In the genomic region with DNA sequence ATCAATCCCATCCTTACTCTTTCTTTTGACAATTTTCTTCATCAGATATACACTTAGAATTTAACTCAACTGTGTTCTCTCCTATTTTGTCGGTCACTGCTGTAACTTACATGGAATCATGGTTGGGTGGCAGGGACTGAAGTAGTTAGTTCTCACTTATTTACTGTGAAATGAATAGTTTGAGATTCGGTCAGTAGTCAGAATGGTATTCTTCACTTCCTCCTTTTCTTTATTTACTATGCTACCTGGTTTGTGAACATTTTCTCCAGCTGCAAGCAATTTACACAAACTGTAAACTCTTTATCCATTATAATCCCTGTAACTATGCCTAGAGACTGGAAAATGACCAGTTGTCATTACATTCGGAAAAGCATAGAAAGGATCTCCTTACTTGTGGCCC, we compare ENCODE assay signal across 21 cellular contexts.
DNase-seq lines count a peak whose midpoint lies in the region; ATAC-seq and TF ChIP-seq lines count a peak whose summit lies in the region.
"Had no signal": no experiment of that assay in that cellular context is flagged by ENCODE, and none has a peak within 500 bp of the region (broad histone marks: within the 10 kb centered on the region; RNA-seq: fewer than 3 reads in every experiment).

No MANE protein-coding gene starts in this region.

- peak; percentile 85 for ATAC-seq in GM18499 (IDR thresholded peaks at IDR 0.05; ENCODE audit: insufficient read depth, unreplicated experiment)
- ATAC-seq in GM19372 (IDR thresholded peaks at IDR 0.05; ENCODE audit: low read depth, unreplicated experiment): peak; percentile 77
- ATAC-seq in HG02642 (IDR thresholded peaks at IDR 0.05; ENCODE audit: poor library complexity, unreplicated experiment): peak; percentile 65
- peak; percentile 71 for ATAC-seq in HG03354 (IDR thresholded peaks at IDR 0.05; ENCODE audit: poor library complexity, severe bottlenecking, unreplicated experiment)
- ATAC-seq in HG03571 (IDR thresholded peaks at IDR 0.05; ENCODE audit: unreplicated experiment): no peak
- ATAC-seq in SK-N-SH treated with all-trans-retinoic acid at 6 μM for 48 hours: no peak
- ATAC-seq: lower lobe of right lung; naive thymus-derived CD8-positive, alpha-beta T cell; psoas muscle had no signal

- peaks cover 13% of the 10 kb centered on the region for H3K9me3 Mint-ChIP-seq in nephron progenitor cell
- H3K9me3 Mint-ChIP-seq: activated CD4-positive, alpha-beta T cell treated with anti-CD3 and anti-CD28 coated beads, Interleukin-2, amount 10 ng/mL, durations not matched to agents 24 days and 14 days; activated naive CD4-positive, alpha-beta T cell treated with anti-CD3 and anti-CD28 coated beads for 36 hours had no signal

- no peak for TF ChIP-seq CTCF in nephron progenitor cell (IDR thresholded peaks at IDR 0.05)

- no peak overlapping the region for H3K4me3 Mint-ChIP-seq in nephron progenitor cell
- H3K4me3 Mint-ChIP-seq: activated CD4-positive, alpha-beta T cell treated with anti-CD3 and anti-CD28 coated beads, Interleukin-2, amount 10 ng/mL, durations not matched to agents 24 days and 14 days; activated naive CD4-positive, alpha-beta T cell treated with anti-CD3 and anti-CD28 coated beads for 36 hours; CD4-positive, alpha-beta memory T cell; naive thymus-derived CD8-positive, alpha-beta T cell had no signal

- H3K27ac Mint-ChIP-seq in nephron progenitor cell: no peak overlapping the region
- H3K27ac Mint-ChIP-seq: activated CD4-positive, alpha-beta T cell treated with anti-CD3 and anti-CD28 coated beads, Interleukin-2, amount 10 ng/mL, durations not matched to agents 24 days and 14 days; activated naive CD4-positive, alpha-beta T cell treated with anti-CD3 and anti-CD28 coated beads for 36 hours; CD4-positive, alpha-beta memory T cell; naive thymus-derived CD8-positive, alpha-beta T cell had no signal

- DNase-seq in nephron progenitor cell: no peak
- no peak for DNase-seq in DMS 273 treated with DMSO at 0.1 percent for 48 hours (lab: John Stamatoyannopoulos, UW)
- DNase-seq: activated CD4-positive, alpha-beta T cell treated with anti-CD3 and anti-CD28 coated beads, Interleukin-2, amount 10 ng/mL, durations not matched to agents 24 days and 14 days; activated naive CD4-positive, alpha-beta T cell treated with anti-CD3 and anti-CD28 coated beads for 36 hours; CD4-positive, alpha-beta memory T cell; colonic mucosa; EL; lower lobe of right lung; naive thymus-derived CD8-positive, alpha-beta T cell; NCI-H2029; NCI-H524; psoas muscle; stimulated activated naive CD4-positive, alpha-beta T cell; T1000; trophoblast cell had no signal

- H3K36me3 Mint-ChIP-seq in nephron progenitor cell (ENCODE audit: low read depth): peaks cover 19% of the 10 kb centered on the region
- H3K36me3 Mint-ChIP-seq: CD4-positive, alpha-beta memory T cell had no signal

- H3K4me1 Mint-ChIP-seq in nephron progenitor cell: peaks cover 16% of the 10 kb centered on the region
- H3K4me1 Mint-ChIP-seq: activated CD4-positive, alpha-beta T cell treated with anti-CD3 and anti-CD28 coated beads, Interleukin-2, amount 10 ng/mL, durations not matched to agents 24 days and 14 days; CD4-positive, alpha-beta memory T cell; naive thymus-derived CD8-positive, alpha-beta T cell had no signal

- peaks cover 9% of the 10 kb centered on the region for H3K27me3 Mint-ChIP-seq in nephron progenitor cell (ENCODE audit: low read depth, poor library complexity)
- H3K27me3 Mint-ChIP-seq: activated CD4-positive, alpha-beta T cell treated with anti-CD3 and anti-CD28 coated beads, Interleukin-2, amount 10 ng/mL, durations not matched to agents 24 days and 14 days had no signal

TF ChIP-seq in SK-N-SH treated with all-trans-retinoic acid at 6 μM for 48 hours, 23 proteins besides CTCF, POLR2A, EP300 and RAD21:
- TF ChIP-seq, protein P1, sequence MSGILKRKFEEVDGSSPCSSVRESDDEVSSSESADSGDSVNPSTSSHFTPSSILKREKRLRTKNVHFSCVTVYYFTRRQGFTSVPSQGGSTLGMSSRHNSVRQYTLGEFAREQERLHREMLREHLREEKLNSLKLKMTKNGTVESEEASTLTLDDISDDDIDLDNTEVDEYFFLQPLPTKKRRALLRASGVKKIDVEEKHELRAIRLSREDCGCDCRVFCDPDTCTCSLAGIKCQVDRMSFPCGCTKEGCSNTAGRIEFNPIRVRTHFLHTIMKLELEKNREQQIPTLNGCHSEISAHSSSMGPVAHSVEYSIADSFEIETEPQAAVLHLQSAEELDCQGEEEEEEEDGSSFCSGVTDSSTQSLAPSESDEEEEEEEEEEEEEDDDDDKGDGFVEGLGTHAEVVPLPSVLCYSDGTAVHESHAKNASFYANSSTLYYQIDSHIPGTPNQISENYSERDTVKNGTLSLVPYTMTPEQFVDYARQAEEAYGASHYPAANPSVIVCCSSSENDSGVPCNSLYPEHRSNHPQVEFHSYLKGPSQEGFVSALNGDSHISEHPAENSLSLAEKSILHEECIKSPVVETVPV (CRISPR knock-in tag; IDR thresholded peaks at IDR 0.05): no peak
- TF ChIP-seq CSDC2 (CRISPR knock-in tag; IDR thresholded peaks at IDR 0.05) (no peak), OSR1 (CRISPR knock-in tag; IDR thresholded peaks at IDR 0.05) (no peak), ZNF565 (CRISPR knock-in tag; conservative IDR thresholded peaks at IDR 0.05; ENCODE audit: low read depth) (no peak), ZC3H10 (CRISPR knock-in tag; IDR thresholded peaks at IDR 0.05) (no peak), SNAI2 (CRISPR knock-in tag; IDR thresholded peaks at IDR 0.05) (no peak), ZFP3 (CRISPR knock-in tag; IDR thresholded peaks at IDR 0.05) (no peak), ISL1 (CRISPR knock-in tag; IDR thresholded peaks at IDR 0.05) (no peak), RARB (CRISPR knock-in tag; IDR thresholded peaks at IDR 0.05) (no peak), GLIS3 (CRISPR knock-in tag; IDR thresholded peaks at IDR 0.05) (no peak)
- TF ChIP-seq, protein P2, sequence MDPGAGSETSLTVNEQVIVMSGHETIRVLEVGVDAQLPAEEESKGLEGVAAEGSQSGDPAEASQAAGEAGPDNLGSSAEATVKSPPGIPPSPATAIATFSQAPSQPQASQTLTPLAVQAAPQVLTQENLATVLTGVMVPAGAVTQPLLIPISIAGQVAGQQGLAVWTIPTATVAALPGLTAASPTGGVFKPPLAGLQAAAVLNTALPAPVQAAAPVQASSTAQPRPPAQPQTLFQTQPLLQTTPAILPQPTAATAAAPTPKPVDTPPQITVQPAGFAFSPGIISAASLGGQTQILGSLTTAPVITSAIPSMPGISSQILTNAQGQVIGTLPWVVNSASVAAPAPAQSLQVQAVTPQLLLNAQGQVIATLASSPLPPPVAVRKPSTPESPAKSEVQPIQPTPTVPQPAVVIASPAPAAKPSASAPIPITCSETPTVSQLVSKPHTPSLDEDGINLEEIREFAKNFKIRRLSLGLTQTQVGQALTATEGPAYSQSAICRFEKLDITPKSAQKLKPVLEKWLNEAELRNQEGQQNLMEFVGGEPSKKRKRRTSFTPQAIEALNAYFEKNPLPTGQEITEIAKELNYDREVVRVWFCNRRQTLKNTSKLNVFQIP (CRISPR knock-in tag; IDR thresholded peaks at IDR 0.05; ENCODE audit: borderline replicate concordance, low read depth): no peak

Comparison
In these comparisons a context has a peak if more than half of its experiments do, and no peak if none do; other contexts are left out.
1. ATAC-seq: peak in GM18499 (single experiment), GM19372 (single experiment), HG02642 (single experiment) and HG03354 (single experiment); none in HG03571 (single experiment) and SK-N-SH treated with all-trans-retinoic acid at 6 μM for 48 hours (single experiment).